ENCODE assay signal across 8 cellular contexts in the genomic region with DNA sequence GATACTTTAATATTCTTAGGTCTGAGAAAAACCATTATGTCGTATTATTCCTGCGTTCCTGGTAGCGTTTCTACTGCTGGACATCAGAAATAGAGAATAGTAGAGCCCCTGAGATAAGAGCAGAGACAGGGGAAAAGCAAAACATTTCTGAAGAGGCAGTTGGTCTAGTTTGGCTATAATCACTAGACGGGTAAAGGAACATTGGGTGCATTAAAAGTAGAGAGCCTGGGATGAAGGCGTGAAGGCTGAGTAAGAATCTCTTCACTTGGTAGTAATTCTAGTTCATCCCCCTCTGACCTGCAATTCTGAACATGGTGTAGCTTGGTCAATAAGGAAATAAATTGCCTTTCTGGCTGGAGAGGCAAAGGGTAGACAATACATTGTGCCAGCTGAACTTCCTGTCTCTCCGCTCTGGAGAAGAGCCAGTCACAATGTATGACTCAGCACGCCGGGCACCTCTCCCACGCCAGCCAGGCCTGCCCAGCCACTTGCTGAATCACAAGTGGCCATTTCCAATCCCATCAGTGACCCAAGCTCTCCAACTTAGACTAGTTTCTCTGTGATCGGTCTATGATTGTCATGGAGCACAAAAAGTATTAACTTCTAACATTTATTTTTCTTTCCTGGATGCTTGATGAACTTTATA.
DNase-seq lines count a peak whose midpoint lies in the region; ATAC-seq and TF ChIP-seq lines count a peak whose summit lies in the region.

No MANE protein-coding gene starts in this region.

- DNase-seq in HCEC 1CT (peak; percentile 42), NOMO-1 treated with DMSO at 0.1 percent for 48 hours (lab: John Stamatoyannopoulos, UW; ENCODE audit: unreplicated experiment) (peak; percentile 74), epidermal melanocyte (ENCODE audit: insufficient read length, low spot score) (peak; percentile 22), omental fat pad (ENCODE audit: low spot score) (no peak), cerebellar cortex (ENCODE audit: low spot score) (no peak), activated gamma-delta T cell treated with Interleukin-2 at 50 U/mL for 16 hours (no peak)
- DNase-seq in stimulated activated CD4-positive, alpha-beta T cell treated with anti-CD3 and anti-CD28 coated beads, Interleukin-4, amount 100 ng/mL, for 4 hours, result no peak

- ATAC-seq in omental fat pad (ENCODE audit: low FRiP score), result peak; percentile 92
- no peak for ATAC-seq in HG03565 (IDR thresholded peaks at IDR 0.05; ENCODE audit: unreplicated experiment)

- no peak for TF ChIP-seq CTCF in omental fat pad (IDR thresholded peaks at IDR 0.05)

Comparison
In these comparisons a context has a peak if more than half of its experiments do, and no peak if none do; other contexts are left out.
1. DNase-seq: peak in HCEC 1CT (single experiment), NOMO-1 treated with DMSO at 0.1 percent for 48 hours (single experiment) and epidermal melanocyte (single experiment); none in omental fat pad (single experiment), stimulated activated CD4-positive, alpha-beta T cell treated with anti-CD3 and anti-CD28 coated beads, Interleukin-4, amount 100 ng/mL, for 4 hours (0 of 2), cerebellar cortex (single experiment) and activated gamma-delta T cell treated with Interleukin-2 at 50 U/mL for 16 hours (single experiment).